ENCODE assay signal across 1 cellular context in the genomic region with DNA sequence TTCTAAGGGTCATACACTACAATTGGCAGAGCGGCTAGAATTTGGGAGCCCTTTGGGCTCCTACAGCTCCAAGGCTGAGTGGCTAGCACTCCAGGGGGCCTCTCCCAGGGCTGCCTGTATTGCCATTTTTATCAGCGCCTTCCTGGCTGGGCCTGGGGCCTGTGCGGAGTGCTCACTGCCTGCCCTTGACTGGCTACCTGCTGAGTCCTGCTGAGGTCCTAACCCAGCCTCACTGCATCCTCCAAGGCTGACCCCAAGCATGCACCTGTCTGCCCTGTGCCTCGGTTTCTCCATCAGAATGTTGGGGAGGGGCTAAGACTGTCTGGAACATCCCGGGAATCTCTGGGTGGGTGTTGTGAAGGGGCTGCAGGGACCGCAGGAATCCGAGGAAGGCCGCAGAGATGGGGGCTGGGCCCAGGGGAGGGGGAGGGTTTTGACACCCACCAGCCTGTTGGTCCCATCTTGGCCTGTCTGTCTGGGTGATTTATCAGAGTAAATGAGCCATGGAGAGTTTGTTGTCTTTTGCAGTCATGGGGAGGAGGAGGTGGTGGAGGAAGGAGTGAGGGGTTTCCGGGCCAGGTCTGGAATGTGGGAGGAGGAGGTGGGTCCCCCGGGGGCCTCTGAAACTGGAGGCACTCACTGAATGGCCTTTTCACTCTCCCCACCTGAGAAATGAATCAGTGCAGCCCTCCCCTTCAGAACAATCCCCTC.
TF ChIP-seq lines count a peak whose summit lies in the region.

No MANE protein-coding gene starts in this region.

TF ChIP-seq in HEK293, 187 proteins besides CTCF, POLR2A, EP300 and RAD21 (continued from another document):
- TF ChIP-seq FEZF1 (tag by site-specific recombination; IDR thresholded peaks at IDR 0.05): peak; percentile 71
- TF ChIP-seq, protein P1, sequence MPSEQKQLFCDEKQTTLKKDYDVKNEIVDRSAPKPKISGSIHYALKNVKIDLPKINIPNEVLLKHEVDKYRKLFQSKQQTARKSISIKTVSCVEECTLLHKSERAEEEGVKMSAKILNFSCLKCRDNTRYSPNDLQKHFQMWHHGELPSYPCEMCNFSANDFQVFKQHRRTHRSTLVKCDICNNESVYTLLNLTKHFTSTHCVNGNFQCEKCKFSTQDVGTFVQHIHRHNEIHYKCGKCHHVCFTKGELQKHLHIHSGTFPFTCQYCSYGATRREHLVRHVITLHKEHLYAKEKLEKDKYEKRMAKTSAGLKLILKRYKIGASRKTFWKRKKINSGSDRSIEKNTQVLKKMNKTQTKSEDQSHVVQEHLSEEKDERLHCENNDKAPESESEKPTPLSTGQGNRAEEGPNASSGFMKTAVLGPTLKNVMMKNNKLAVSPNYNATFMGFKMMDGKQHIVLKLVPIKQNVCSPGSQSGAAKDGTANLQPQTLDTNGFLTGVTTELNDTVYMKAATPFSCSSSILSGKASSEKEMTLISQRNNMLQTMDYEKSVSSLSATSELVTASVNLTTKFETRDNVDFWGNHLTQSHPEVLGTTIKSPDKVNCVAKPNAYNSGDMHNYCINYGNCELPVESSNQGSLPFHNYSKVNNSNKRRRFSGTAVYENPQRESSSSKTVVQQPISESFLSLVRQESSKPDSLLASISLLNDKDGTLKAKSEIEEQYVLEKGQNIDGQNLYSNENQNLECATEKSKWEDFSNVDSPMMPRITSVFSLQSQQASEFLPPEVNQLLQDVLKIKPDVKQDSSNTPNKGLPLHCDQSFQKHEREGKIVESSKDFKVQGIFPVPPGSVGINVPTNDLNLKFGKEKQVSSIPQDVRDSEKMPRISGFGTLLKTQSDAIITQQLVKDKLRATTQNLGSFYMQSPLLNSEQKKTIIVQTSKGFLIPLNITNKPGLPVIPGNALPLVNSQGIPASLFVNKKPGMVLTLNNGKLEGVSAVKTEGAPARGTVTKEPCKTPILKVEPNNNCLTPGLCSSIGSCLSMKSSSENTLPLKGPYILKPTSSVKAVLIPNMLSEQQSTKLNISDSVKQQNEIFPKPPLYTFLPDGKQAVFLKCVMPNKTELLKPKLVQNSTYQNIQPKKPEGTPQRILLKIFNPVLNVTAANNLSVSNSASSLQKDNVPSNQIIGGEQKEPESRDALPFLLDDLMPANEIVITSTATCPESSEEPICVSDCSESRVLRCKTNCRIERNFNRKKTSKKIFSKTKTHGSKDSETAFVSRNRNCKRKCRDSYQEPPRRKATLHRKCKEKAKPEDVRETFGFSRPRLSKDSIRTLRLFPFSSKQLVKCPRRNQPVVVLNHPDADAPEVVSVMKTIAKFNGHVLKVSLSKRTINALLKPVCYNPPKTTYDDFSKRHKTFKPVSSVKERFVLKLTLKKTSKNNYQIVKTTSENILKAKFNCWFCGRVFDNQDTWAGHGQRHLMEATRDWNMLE (tag by site-specific recombination; conservative IDR thresholded peaks at IDR 0.05; ENCODE audit: low read depth): no peak
- TF ChIP-seq GLIS1 (tag by site-specific recombination; IDR thresholded peaks at IDR 0.05): peak; percentile 85
- TF ChIP-seq KLF16 (tag by site-specific recombination; IDR thresholded peaks at IDR 0.05): 0 out of 2 replicates have a peak, but pooled peaks have one; percentile 33
